Comparison of ENCODE assay signal across 8 cellular contexts in the genomic region with DNA sequence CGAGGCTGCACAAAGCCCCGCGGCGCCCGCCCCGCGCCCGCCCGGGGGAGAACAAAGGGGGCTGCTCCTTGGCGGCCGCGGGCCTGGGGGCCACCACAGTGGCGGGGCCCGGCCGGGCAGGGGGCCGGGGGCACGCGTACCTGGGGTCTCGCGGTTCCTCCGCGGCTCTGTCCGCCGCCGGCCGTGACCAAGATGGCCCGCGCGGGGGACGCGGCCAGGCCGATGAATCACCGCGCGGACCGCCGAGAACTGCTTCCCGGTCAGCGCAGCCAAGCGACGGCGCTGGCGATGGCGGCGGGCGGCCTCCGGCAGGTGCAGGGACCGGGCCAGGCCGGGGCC. TPM values are rescaled to one million over a fixed set of nuclear protein-coding genes. Genes with fewer than 3 reads are reported as not detected.
DNase-seq lines count a peak whose midpoint lies in the region; ATAC-seq, FAIRE-seq and TF ChIP-seq lines count a peak whose summit lies in the region.

A gene (minus strand): TSS at position 330 of the 339 bp plus-strand sequence. CDS start 677 bp downstream, outside the sequence.

- H3K27me3 ChIP-seq in A673 (replicated peaks; ENCODE audit: insufficient read depth, low read depth, low read length, poor library complexity), result no peaks in the 10 kb centered on the region
- no peaks in the 10 kb centered on the region for H3K27me3 ChIP-seq in K562 (ENCODE audit: control insufficient read depth in 2 of 2, insufficient read depth in 2 of 2, low read length in 2 of 2)
- no peaks in the 10 kb centered on the region for H3K27me3 ChIP-seq in layer of hippocampus (ENCODE audit: control insufficient read depth, insufficient read depth, low read length)

- FAIRE-seq in K562 (lab: Jason Lieb, UNC), result no peak

- peak within 1 kb of the TSS; percentile 63 for H2AFZ ChIP-seq in K562 (ENCODE audit: low read depth, low read length)

- 0% methylated on average over 12 of the region's 49 CpGs for WGBS in K562 (ENCODE audit: insufficient coverage, low coverage, missing lambda C conversion rate)

- H3K4me1 ChIP-seq in A673 (ENCODE audit: insufficient read depth, low read length, poor library complexity, severe bottlenecking) (peaks cover 4% of the 10 kb centered on the region), K562 (replicated peaks in 1 of 2; ENCODE audit: control insufficient read depth in 2 of 2, insufficient read depth in 2 of 2, low read length in 2 of 2) (peaks cover 0 to 20% of the 10 kb centered on the region in 2 experiments; a peak in 2 of 5 replicates)

- peaks cover 29% of the 10 kb centered on the region for H3K36me3 ChIP-seq in A673 (ENCODE audit: insufficient read depth, low read length, poor library complexity, severe bottlenecking)
- H3K36me3 ChIP-seq in K562 (ENCODE audit: control insufficient read depth, insufficient read depth, low read length), result no peaks in the 10 kb centered on the region

- TF ChIP-seq POLR2A in K562 (conservative IDR thresholded peaks at IDR 0.05), result no peak

- H3K4me2 ChIP-seq in K562 (ENCODE audit: insufficient read depth, low read length), result peak within 1 kb of the TSS; percentile 60

- peak within 1 kb of the TSS; percentile 56 to 87; a peak in 3 of 4 replicates for H3K9ac ChIP-seq in K562 (ENCODE audit: insufficient read depth in 1 of 2, low read depth in 2 of 2, low read length in 2 of 2)

- peak within 1 kb of the TSS; percentile 97 for H3K4me3 ChIP-seq in A673 (ENCODE audit: low read depth, low read length, poor library complexity, severe bottlenecking)
- H3K4me3 ChIP-seq in K562, result peak within 1 kb of the TSS; percentile 58

- POLR2A ChIA-PET in A673 (lab: Charles Lee; ENCODE audit: low non-redundant PET), result no interaction called here
- POLR2A ChIA-PET in K562 (lab: Yijun Ruan, JAX), result no interaction called here

- ATAC-seq in K562 (no peak), GM18867 (IDR thresholded peaks at IDR 0.05; ENCODE audit: unreplicated experiment) (no peak)

- H3K9me3 ChIP-seq in A673 (ENCODE audit: low read depth, low read length, poor library complexity, severe bottlenecking) (peaks cover 4% of the 10 kb centered on the region), K562 (replicated peaks; ENCODE audit: control insufficient read depth, insufficient read depth, low read depth, low read length) (no peaks in the 10 kb centered on the region)

- no peak for TF ChIP-seq CTCF in A673 (conservative IDR thresholded peaks at IDR 0.05; ENCODE audit: low read depth, low read length)
- no peak for TF ChIP-seq CTCF in K562 (IDR thresholded peaks at IDR 0.05 in 2 of 3, conservative IDR thresholded peaks at IDR 0.05 in 1 of 3; ENCODE audit: insufficient read depth in 2 of 3, low read depth in 1 of 3, low read length in 3 of 3)
- TF ChIP-seq CTCF in subcutaneous adipose tissue (IDR thresholded peaks at IDR 0.05; ENCODE audit: low read depth), result no peak

- H4K20me1 ChIP-seq in K562 (replicated peaks; ENCODE audit: control insufficient read depth, insufficient read depth, low read length), result no peaks in the 10 kb centered on the region

- CTCF ChIA-PET in A673 (lab: Charles Lee) (no interaction called here), K562 (lab: Yijun Ruan, JAX; ENCODE audit: low intra/inter-chr PET ratio) (no interaction called here)

- no peak for DNase-seq in A673 (ENCODE audit: low spot score)
- DNase-seq in HPDE6-E6E7 (ENCODE audit: extremely low spot score), result peak; percentile 4
- DNase-seq in K562 (ENCODE audit: extremely low read depth in 1 of 4, low spot score in 3 of 4), result no peak
- no peak for DNase-seq in NCI-H1092 (lab: John Stamatoyannopoulos, UW)
- DNase-seq in NCI-H510A treated with DMSO at 0.1 percent for 48 hours (lab: John Stamatoyannopoulos, UW), result no peak

- TF ChIP-seq RAD21 in K562 (CRISPR knock-in tag; conservative IDR thresholded peaks at IDR 0.05 in 1 of 2, IDR thresholded peaks at IDR 0.05 in 1 of 2), result no peak

- no peaks in the 10 kb centered on the region; the same call in 2 of the 3 replicates for H3K79me2 ChIP-seq in K562 (ENCODE audit: control insufficient read depth, insufficient read depth, low read length)

- in situ Hi-C loops in K562 (cut with MboI), result no loop called here

- H3K27ac ChIP-seq in A673 (ENCODE audit: low read depth, low read length, poor library complexity, severe bottlenecking) (peak within 1 kb of the TSS; percentile 95), K562 (ENCODE audit: extremely low read depth, low read depth, low read length) (peak within 1 kb of the TSS; percentile 69; the same call in 1 of the 3 replicates), layer of hippocampus (ENCODE audit: low read depth, low read length) (peak within 1 kb of the TSS; percentile 71)

- no TSS peak for BruUV-seq in A673 (replicated peaks; lab: Mats Ljungman, UMichigan)
- no TSS peak for BruUV-seq in K562 (replicated peaks; lab: Mats Ljungman, UMichigan)

- intact Hi-C loops in A673 (cut with micrococcal nuclease; ENCODE audit: unreplicated experiment), result no loop called here
- intact Hi-C loops in K562 (cut with micrococcal nuclease), result no loop called here

- TF ChIP-seq EP300 in K562 (IDR thresholded peaks at IDR 0.05; ENCODE audit: low read length), result no peak

- no peaks in the 10 kb centered on the region for H3K9me1 ChIP-seq in K562 (ENCODE audit: control insufficient read depth, insufficient read depth, low read length)

TF ChIP-seq in K562, 482 proteins besides CTCF, POLR2A, EP300 and RAD21 (continues in another document):
- peak; percentile 44; the same call in 1 of the 2 replicates for TF ChIP-seq NR2C2 (CRISPR knock-in tag; IDR thresholded peaks at IDR 0.05)
- peak; percentile 98 for TF ChIP-seq NR2C2 (tag; IDR thresholded peaks at IDR 0.05)
- TF ChIP-seq NR2C1 (IDR thresholded peaks at IDR 0.05), result peak; percentile 43; the same call in 1 of the 2 replicates
- TF ChIP-seq NR2C1 (tag; IDR thresholded peaks at IDR 0.05), result peak; percentile 70; the same call in 1 of the 2 replicates
- TF ChIP-seq JUND (IDR thresholded peaks at IDR 0.05; ENCODE audit: borderline replicate concordance, low read depth, low read length), result peak; percentile 79
- TF ChIP-seq JUND (tag; IDR thresholded peaks at IDR 0.05; ENCODE audit: borderline replicate concordance, low read depth, low read length), result peak; percentile 32; the same call in 1 of the 3 replicates
- TF ChIP-seq, protein P1, sequence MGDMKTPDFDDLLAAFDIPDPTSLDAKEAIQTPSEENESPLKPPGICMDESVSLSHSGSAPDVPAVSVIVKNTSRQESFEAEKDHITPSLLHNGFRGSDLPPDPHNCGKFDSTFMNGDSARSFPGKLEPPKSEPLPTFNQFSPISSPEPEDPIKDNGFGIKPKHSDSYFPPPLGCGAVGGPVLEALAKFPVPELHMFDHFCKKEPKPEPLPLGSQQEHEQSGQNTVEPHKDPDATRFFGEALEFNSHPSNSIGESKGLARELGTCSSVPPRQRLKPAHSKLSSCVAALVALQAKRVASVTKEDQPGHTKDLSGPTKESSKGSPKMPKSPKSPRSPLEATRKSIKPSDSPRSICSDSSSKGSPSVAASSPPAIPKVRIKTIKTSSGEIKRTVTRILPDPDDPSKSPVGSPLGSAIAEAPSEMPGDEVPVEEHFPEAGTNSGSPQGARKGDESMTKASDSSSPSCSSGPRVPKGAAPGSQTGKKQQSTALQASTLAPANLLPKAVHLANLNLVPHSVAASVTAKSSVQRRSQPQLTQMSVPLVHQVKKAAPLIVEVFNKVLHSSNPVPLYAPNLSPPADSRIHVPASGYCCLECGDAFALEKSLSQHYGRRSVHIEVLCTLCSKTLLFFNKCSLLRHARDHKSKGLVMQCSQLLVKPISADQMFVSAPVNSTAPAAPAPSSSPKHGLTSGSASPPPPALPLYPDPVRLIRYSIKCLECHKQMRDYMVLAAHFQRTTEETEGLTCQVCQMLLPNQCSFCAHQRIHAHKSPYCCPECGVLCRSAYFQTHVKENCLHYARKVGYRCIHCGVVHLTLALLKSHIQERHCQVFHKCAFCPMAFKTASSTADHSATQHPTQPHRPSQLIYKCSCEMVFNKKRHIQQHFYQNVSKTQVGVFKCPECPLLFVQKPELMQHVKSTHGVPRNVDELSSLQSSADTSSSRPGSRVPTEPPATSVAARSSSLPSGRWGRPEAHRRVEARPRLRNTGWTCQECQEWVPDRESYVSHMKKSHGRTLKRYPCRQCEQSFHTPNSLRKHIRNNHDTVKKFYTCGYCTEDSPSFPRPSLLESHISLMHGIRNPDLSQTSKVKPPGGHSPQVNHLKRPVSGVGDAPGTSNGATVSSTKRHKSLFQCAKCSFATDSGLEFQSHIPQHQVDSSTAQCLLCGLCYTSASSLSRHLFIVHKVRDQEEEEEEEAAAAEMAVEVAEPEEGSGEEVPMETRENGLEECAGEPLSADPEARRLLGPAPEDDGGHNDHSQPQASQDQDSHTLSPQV (IDR thresholded peaks at IDR 0.05), result peak; percentile 33; the same call in 1 of the 2 replicates
- no peak for TF ChIP-seq PHF21A (IDR thresholded peaks at IDR 0.05; ENCODE audit: borderline replicate concordance, low read depth)
- TF ChIP-seq L3MBTL2 (IDR thresholded peaks at IDR 0.05), result peak; percentile 68
- peak; percentile 40; the same call in 1 of the 2 replicates for TF ChIP-seq ZBTB7A (IDR thresholded peaks at IDR 0.05; ENCODE audit: borderline replicate concordance, control insufficient read depth, low read depth, low read length)
- peak; percentile 49; the same call in 1 of the 2 replicates for TF ChIP-seq GATAD2B (IDR thresholded peaks at IDR 0.05; ENCODE audit: borderline replicate concordance)
- TF ChIP-seq CBX1 (IDR thresholded peaks at IDR 0.05; ENCODE audit: low read depth), result no peak

RNA-seq across cellular contexts. Expression of the gene that starts here (rescaled TPM):
- 46.6 and 50.6 TPM in 2 replicates for total RNA-seq in A673 (2021)
- total RNA-seq in K562 (2011; cell fraction: chromatin; rRNA removed; ENCODE audit: low replicate concordance), result 2.3 and 6.4 TPM in 2 replicates
- 5.3 and 7.7 TPM in 2 replicates for total RNA-seq in K562 (2011; cell fraction: nucleolus; rRNA removed)
- 3.8 and 5.5 TPM in 2 replicates for total RNA-seq in K562 (2011; cell fraction: nucleoplasm; rRNA removed)
- total RNA-seq in K562 (2014; rRNA removed), result 3.4 and 5.0 TPM in 2 replicates
- total RNA-seq in K562 (2014; rRNA removed; fragmentation: Illumina TruSeq; extraction: Trizol), result 2.5 and 3.2 TPM in 2 replicates
- 4.0 and 4.2 TPM in 2 replicates for total RNA-seq in K562 (2015; rRNA removed; fragmentation: Illumina TruSeq; extraction: Trizol)
- total RNA-seq in K562 (2021), result 6.6 and 7.1 TPM in 2 replicates
- polyA plus RNA-seq in K562 (2011; rRNA removed), result 0.73 and 2.0 TPM in 2 replicates
- polyA plus RNA-seq in K562 (2011; cell fraction: cytosol; rRNA removed), result 1.1 and 4.2 TPM in 2 replicates
- 0.69 and 2.0 TPM in 2 replicates for polyA plus RNA-seq in K562 (2011; cell fraction: nucleus; rRNA removed)
- 4.8 and 6.4 TPM in 2 replicates for polyA plus RNA-seq in K562 (2012)
- 4.5 and 4.9 TPM in 2 replicates for polyA plus RNA-seq in K562 (2014; fragmentation: Illumina TruSeq; extraction: Trizol)
- polyA plus RNA-seq in K562 (2014; fragmentation: Nextera tagmentation; extraction: Ambion mirVana), result 1 to 10 TPM; 1.0 to 1.1 TPM
- polyA plus RNA-seq in K562 (2014; rRNA removed), result 2.8 and 3.7 TPM in 2 replicates
- polyA minus RNA-seq in K562 (2011; rRNA and poly(A)+ RNA removed), result 1.4 and 4.3 TPM in 2 replicates
- 2.2 and 3.6 TPM in 2 replicates for polyA minus RNA-seq in K562 (2011; cell fraction: cytosol; rRNA and poly(A)+ RNA removed)
- polyA minus RNA-seq in K562 (2011; cell fraction: nucleus; rRNA and poly(A)+ RNA removed), result 2.6 and 4.3 TPM in 2 replicates
- 10 to 100 TPM; 10.7 to 17.4 (median 16.1) TPM for total RNA-seq in subcutaneous adipose tissue
